8 cellular contexts compared by ENCODE assay signal in genomic region chr1:240877605-240878004, GRCh38.
"Had no signal": no experiment of that assay in that cellular context is flagged by ENCODE, and none has a peak within 500 bp of the region (broad histone marks: within the 10 kb centered on the region; RNA-seq: fewer than 3 reads in every experiment).

No MANE protein-coding gene starts in this region.

- H3K27me3 Mint-ChIP-seq: IgD-negative memory B cell had no signal

- DNase-seq: GM23248, H9, HCEC 1CT, KG1 had no signal

- H3K27ac ChIP-seq: GM23248, HL-60 had no signal

- H3K4me1 Mint-ChIP-seq: H9, IgD-negative memory B cell had no signal

- H3K4me3 ChIP-seq: GM23248 had no signal

- H3K4me3 Mint-ChIP-seq: H9, IgD-negative memory B cell had no signal

- H3K36me3 Mint-ChIP-seq: IgD-negative memory B cell had no signal

- H2AFZ ChIP-seq: GM23248 had no signal

- H3K27ac Mint-ChIP-seq: H9 had no signal

- FAIRE-seq: H1, H54 had no signal

- H3K9ac ChIP-seq: GM23248 had no signal

- H3K9me3 Mint-ChIP-seq: H9 had no signal
